8 cellular contexts compared by ENCODE assay signal in the genomic region with DNA sequence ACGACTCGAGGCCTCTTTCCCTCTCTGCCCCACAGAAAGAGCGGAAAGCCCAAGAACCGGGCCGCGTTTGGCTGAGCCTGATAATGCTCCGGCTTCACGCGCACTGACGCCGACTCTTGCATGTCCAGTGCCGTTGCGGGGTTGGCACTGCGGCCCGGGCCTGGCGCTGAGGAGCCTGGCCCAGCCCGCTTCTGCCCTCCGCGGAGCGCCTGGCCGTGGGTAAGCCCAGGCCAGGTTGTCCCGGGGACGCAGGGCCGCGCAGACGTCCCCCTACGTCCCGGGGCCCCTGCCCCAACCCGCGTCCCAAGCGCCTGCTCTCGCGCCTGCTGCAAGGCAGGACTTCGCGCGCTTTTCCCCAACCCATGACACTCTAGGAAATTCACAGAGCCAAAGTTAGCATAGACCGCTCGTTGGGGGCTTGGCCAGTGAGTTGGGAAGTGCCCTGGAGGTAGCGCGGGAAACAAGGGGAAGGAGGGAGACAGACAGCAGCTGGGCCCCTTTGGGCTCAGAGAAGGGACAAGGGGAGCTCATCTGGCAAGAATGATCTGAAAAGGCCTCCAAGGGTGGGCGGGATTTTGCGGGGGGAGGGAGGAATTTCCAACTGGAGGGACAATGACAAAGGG. TPM values are rescaled to one million over a fixed set of nuclear protein-coding genes. Genes with fewer than 3 reads are reported as not detected.
DNase-seq lines count a peak whose midpoint lies in the region; ATAC-seq, FAIRE-seq and TF ChIP-seq lines count a peak whose summit lies in the region.

No MANE protein-coding gene starts in this region.

- no TSS peak for BruUV-seq in HepG2 (replicated peaks; lab: Mats Ljungman, UMichigan)

- H3K9me3 Mint-ChIP-seq in brain: peaks cover 5 to 13% (median 6%) of the 10 kb centered on the region in 5 experiments

- peak overlapping the region in 3 of 5 experiments; percentile 96 to 99 (median 98) for H3K27ac Mint-ChIP-seq in brain

- CTCF ChIA-PET in HepG2 (lab: Yijun Ruan, JAX; ENCODE audit: low intra/inter-chr PET ratio, low total read pairs): no interaction called here

- FAIRE-seq in HepG2 (lab: Jason Lieb, UNC): no peak

- 0 out of 2 replicates have a peak overlapping the region, but pooled peaks have one; percentile 29 for H3K9ac ChIP-seq in BLaER1
- H3K9ac ChIP-seq in HepG2 (ENCODE audit: insufficient read depth, low read depth, low read length): no peak overlapping the region

- in situ Hi-C loops in HepG2 (cut with HindIII; ENCODE audit: extremely low pct_ligation_motif_present, low pct_unique_long_range_greater_than_20kb) (no loop called here), transverse colon (cut with MboI; ENCODE audit: low pct_ligation_motif_present in 1 of 4, low pct_unique_long_range_greater_than_20kb in 1 of 4, low sequenced_read_pairs in 3 of 4) (no loop called here)

- peaks cover 42% of the 10 kb centered on the region for H4K20me1 ChIP-seq in BLaER1
- peaks cover 12% of the 10 kb centered on the region; the same call in 1 of the 2 replicates for H4K20me1 ChIP-seq in HepG2 (ENCODE audit: insufficient read depth, low read length)

- ATAC-seq in HG02642 (IDR thresholded peaks at IDR 0.05; ENCODE audit: poor library complexity, unreplicated experiment): peak; percentile 16
- ATAC-seq in HepG2: no peak
- ATAC-seq in GM21390 (IDR thresholded peaks at IDR 0.05; ENCODE audit: unreplicated experiment): no peak
- ATAC-seq in HG02973 (IDR thresholded peaks at IDR 0.05; ENCODE audit: unreplicated experiment): no peak

- H3K27me3 Mint-ChIP-seq in brain: peaks cover 7% of the 10 kb centered on the region

- H3K4me3 Mint-ChIP-seq in brain: peak overlapping the region; percentile 98 to 100 (median 100)

- no peak for DNase-seq in HepG2 (ENCODE audit: low spot score)
- no peak for DNase-seq in transverse colon
- DNase-seq in NCI-H1092 (lab: John Stamatoyannopoulos, UW): no peak

- POLR2A ChIA-PET in HepG2 (lab: Yijun Ruan, JAX): no interaction called here

- no peak overlapping the region for H3K27ac ChIP-seq in BLaER1
- H3K27ac ChIP-seq in HepG2 (ENCODE audit: extremely low read length, insufficient read depth, low read length): no peak overlapping the region
- H3K27ac ChIP-seq in transverse colon: peak overlapping the region; percentile 50 to 85 (median 81)

- peaks cover 35% of the 10 kb centered on the region for H3K79me2 ChIP-seq in HepG2 (ENCODE audit: insufficient read depth, low read length)

- TF ChIP-seq RAD21 in HepG2 (CRISPR knock-in tag; IDR thresholded peaks at IDR 0.05): no peak

- TF ChIP-seq CTCF in brain (conservative IDR thresholded peaks at IDR 0.05) (no peak), HepG2 (CRISPR knock-in tag; IDR thresholded peaks at IDR 0.05) (no peak), transverse colon (IDR thresholded peaks at IDR 0.05) (no peak)

- 64% methylated on average over 25 of the region's 42 CpGs for WGBS in HepG2 (ENCODE audit: low lambda C conversion rate)
- 14% methylated on average over 40 of the region's 42 CpGs; no CpG with 5 or more reads in 1 of the 2 donors for WGBS in transverse colon (ENCODE audit: low coverage in 1 of 2), 2 donors

- no peaks in the 10 kb centered on the region for H3K9me3 ChIP-seq in BLaER1
- H3K9me3 ChIP-seq in HepG2 (ENCODE audit: low read length): no peaks in the 10 kb centered on the region
- no peaks in the 10 kb centered on the region for H3K9me3 ChIP-seq in transverse colon

- peaks cover 46% of the 10 kb centered on the region for H3K4me1 ChIP-seq in BLaER1
- peaks cover 28% of the 10 kb centered on the region for H3K4me1 ChIP-seq in HepG2 (ENCODE audit: insufficient read depth, low read length)
- H3K4me1 ChIP-seq in transverse colon: peaks cover 9 to 28% (median 23%) of the 10 kb centered on the region in 4 donors

- no peak overlapping the region for H2AFZ ChIP-seq in HepG2 (ENCODE audit: low read length)

- no peak for TF ChIP-seq EP300 in HepG2 (IDR thresholded peaks at IDR 0.05; ENCODE audit: low read depth in 2 of 2, low read length in 2 of 2)
- no peak for TF ChIP-seq EP300 in HepG2 (CRISPR knock-in tag; IDR thresholded peaks at IDR 0.05; ENCODE audit: borderline replicate concordance)
- no peak for TF ChIP-seq EP300 in transverse colon (IDR thresholded peaks at IDR 0.05; ENCODE audit: low read depth)

- peak overlapping the region; percentile 100 for H3K4me2 ChIP-seq in BLaER1
- H3K4me2 ChIP-seq in HepG2 (ENCODE audit: low read depth, low read length): peak overlapping the region; percentile 62

- H3K36me3 Mint-ChIP-seq in brain: peaks cover 13% of the 10 kb centered on the region

- intact Hi-C loops in HepG2 (cut with micrococcal nuclease; ENCODE audit: unreplicated experiment): no loop called here
- intact Hi-C loops in transverse colon (cut with DNase I; ENCODE audit: low total_unique reads): no loop called here

- H3K4me1 Mint-ChIP-seq in brain: peaks cover 42% of the 10 kb centered on the region

- H3K36me3 ChIP-seq in BLaER1 (peaks cover 10% of the 10 kb centered on the region), HepG2 (replicated peaks in 1 of 2; ENCODE audit: control insufficient read depth in 1 of 2, insufficient read depth in 2 of 2, low read length in 2 of 2) (peaks cover 9 to 15% of the 10 kb centered on the region in 2 experiments; a peak in 4 of 5 replicates), transverse colon (no peaks in the 10 kb centered on the region)

- H3K4me3 ChIP-seq in BLaER1: peak overlapping the region; percentile 80
- H3K4me3 ChIP-seq in HepG2 (replicated peaks in 1 of 3; ENCODE audit: insufficient read depth in 1 of 3, low read depth in 2 of 3, low read length in 3 of 3): peak overlapping the region in 1 of 3 experiments; percentile 90; a peak in 2 of 6 replicates
- H3K4me3 ChIP-seq in transverse colon: peak overlapping the region; percentile 31 to 97 (median 84)

- H3K27me3 ChIP-seq in BLaER1 (peaks cover 7% of the 10 kb centered on the region; the same call in 1 of the 2 replicates), HepG2 (ENCODE audit: control insufficient read depth in 1 of 2, insufficient read depth in 2 of 2, low read length in 2 of 2) (peaks cover 0 to 7% of the 10 kb centered on the region in 2 experiments; a peak in 2 of 5 replicates), transverse colon (no peaks in the 10 kb centered on the region)

- TF ChIP-seq POLR2A in HepG2 (IDR thresholded peaks at IDR 0.05; ENCODE audit: insufficient read depth in 1 of 2, low read depth in 2 of 2, low read length in 2 of 2): no peak
- no peak for TF ChIP-seq POLR2A in transverse colon (IDR thresholded peaks at IDR 0.05)

TF ChIP-seq in HepG2, 621 proteins besides CTCF, POLR2A, EP300 and RAD21:
- TF ChIP-seq IKZF4 (CRISPR knock-in tag; IDR thresholded peaks at IDR 0.05; ENCODE audit: borderline replicate concordance, low read depth, not compliant biosample characterization) (peak; percentile 12), ZMYM2 (CRISPR knock-in tag; IDR thresholded peaks at IDR 0.05) (no peak), RFX1 (IDR thresholded peaks at IDR 0.05) (0 out of 2 replicates have a peak, but pooled peaks have one; percentile 44), HNRNPLL (IDR thresholded peaks at IDR 0.05; ENCODE audit: low read depth, low read length, poor library complexity, severe bottlenecking) (peak; percentile 7)

RNA-seq across cellular contexts. Expression of gene LRPAP1, which starts 0.6 kb away (rescaled TPM):
- polyA plus RNA-seq in brain (ENCODE audit: insufficient read depth, low read depth, low replicate concordance): 165 TPM
- total RNA-seq in HepG2 (2016; rRNA removed; fragmentation: Illumina TruSeq; extraction: Trizol): 81.5 and 191 TPM in 2 replicates
- 13.6 and 13.8 TPM in 2 replicates for total RNA-seq in HepG2 (2016; cell fraction: cytosol; rRNA removed; fragmentation: Illumina TruSeq; extraction: Trizol; ENCODE audit: low read depth)
- total RNA-seq in HepG2 (2016; cell fraction: insoluble cytoplasmic fraction; rRNA removed; fragmentation: Illumina TruSeq; extraction: Trizol): 74.4 and 198 TPM in 2 replicates
- 21.2 and 25.2 TPM in 2 replicates for total RNA-seq in HepG2 (2016; cell fraction: membrane; rRNA removed; fragmentation: Illumina TruSeq; extraction: Trizol)
- total RNA-seq in HepG2 (2016; cell fraction: nucleus; rRNA removed; fragmentation: Illumina TruSeq; extraction: Trizol): 143 and 170 TPM in 2 replicates
- polyA plus RNA-seq in HepG2 (2011; rRNA removed): 153 and 176 TPM in 2 replicates
- 149 and 180 TPM in 2 replicates for polyA plus RNA-seq in HepG2 (2011; cell fraction: cytosol; rRNA removed)
- polyA plus RNA-seq in HepG2 (2011; cell fraction: nucleus; rRNA removed): 95.3 and 103 TPM in 2 replicates
- 118 TPM in 2 replicates for polyA plus RNA-seq in HepG2 (2012)
- 23.9 and 25.8 TPM in 2 replicates for polyA plus RNA-seq in HepG2 (2016; cell fraction: cytosol; fragmentation: Illumina TruSeq; extraction: Trizol; ENCODE audit: low read depth)
- 64.4 and 77.4 TPM in 2 replicates for polyA plus RNA-seq in HepG2 (2016; cell fraction: insoluble cytoplasmic fraction; fragmentation: Illumina TruSeq; extraction: Trizol; ENCODE audit: low read depth)
- polyA plus RNA-seq in HepG2 (2016; cell fraction: membrane; fragmentation: Illumina TruSeq; extraction: Trizol; ENCODE audit: low read depth): 25.2 and 31.6 TPM in 2 replicates
- 270 and 284 TPM in 2 replicates for polyA plus RNA-seq in HepG2 (2016; cell fraction: nucleus; fragmentation: Illumina TruSeq; extraction: Trizol; ENCODE audit: insufficient read depth, low read depth)
- 32.2 and 52.3 TPM in 2 replicates for polyA minus RNA-seq in HepG2 (2011; rRNA and poly(A)+ RNA removed; ENCODE audit: low replicate concordance)
- 53.1 and 54.6 TPM in 2 replicates for polyA minus RNA-seq in HepG2 (2011; cell fraction: cytosol; rRNA and poly(A)+ RNA removed)
- 24.3 and 25.0 TPM in 2 replicates for polyA minus RNA-seq in HepG2 (2011; cell fraction: nucleus; rRNA and poly(A)+ RNA removed)
- 100 to 1,000 TPM in 3 of 4 donors, 10 to 100 TPM in 1; 98.6 to 140 (median 115) TPM for total RNA-seq in transverse colon

Comparison
In these comparisons a context has a peak if more than half of its experiments do, and no peak if none do; other contexts are left out.
1. H3K27ac ChIP-seq: peak in transverse colon (4 of 4); none in BLaER1 (single experiment) and HepG2 (single experiment).